1 cellular context compared by ENCODE assay signal in the genomic region with DNA sequence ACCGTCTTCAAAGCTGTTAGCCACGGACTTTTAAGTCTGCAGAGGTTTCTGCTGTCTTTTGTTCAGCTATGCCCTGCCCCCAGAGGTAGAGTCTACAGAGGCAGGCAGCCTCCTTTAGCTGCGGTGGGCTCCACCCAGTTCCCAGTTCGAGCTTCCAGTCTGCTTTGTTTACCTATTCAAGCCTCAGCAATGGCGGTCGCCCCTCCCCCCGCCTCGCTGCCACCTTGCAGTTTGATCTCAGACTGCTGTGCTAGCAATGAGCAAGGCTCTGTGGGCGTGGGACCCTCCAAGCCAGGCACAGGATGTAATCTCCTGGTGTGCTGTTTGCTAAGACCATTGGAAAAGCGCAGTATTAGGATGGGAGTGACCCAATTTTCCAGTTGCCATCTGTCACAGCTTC. TPM values are rescaled to one million over a fixed set of nuclear protein-coding genes. Genes with fewer than 3 reads are reported as not detected.
"Had no signal": no experiment of that assay in that cellular context is flagged by ENCODE, and none has a peak within 500 bp of the region (broad histone marks: within the 10 kb centered on the region; RNA-seq: fewer than 3 reads in every experiment).

No MANE protein-coding gene starts in this region.

RNA-seq across cellular contexts. Expression of a gene that starts 49.7 kb away (rescaled TPM):
- polyA plus RNA-seq: naive thymus-derived CD4-positive, alpha-beta T cell had no signal
